In the genomic region with DNA sequence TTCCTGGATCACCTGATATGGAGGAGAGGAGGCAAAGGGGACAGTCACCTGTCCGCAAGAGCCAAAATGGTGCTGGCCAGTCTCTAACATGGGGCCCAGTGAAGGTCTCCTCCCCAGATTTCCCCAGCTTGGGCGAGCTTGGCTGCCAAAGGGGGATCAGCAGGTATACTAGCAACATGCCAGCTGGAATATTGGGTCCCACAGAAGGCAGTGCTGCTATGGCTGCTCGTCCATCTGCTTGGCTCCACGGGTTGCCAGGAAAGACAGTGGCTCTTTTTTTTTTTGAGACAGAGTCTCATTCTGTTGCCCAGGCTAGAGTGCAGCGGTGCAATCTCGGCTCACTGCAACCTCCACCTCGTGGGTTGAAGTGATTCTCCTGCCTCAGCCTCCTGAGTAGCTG, we compare ENCODE assay signal across 17 cellular contexts. TPM values are rescaled to one million over a fixed set of nuclear protein-coding genes. Genes with fewer than 3 reads are reported as not detected.
DNase-seq lines count a peak whose midpoint lies in the region; ATAC-seq and TF ChIP-seq lines count a peak whose summit lies in the region.
"Had no signal": no experiment of that assay in that cellular context is flagged by ENCODE, and none has a peak within 500 bp of the region (broad histone marks: within the 10 kb centered on the region; RNA-seq: fewer than 3 reads in every experiment).

No MANE protein-coding gene starts in this region.

- intact Hi-C loops in esophagus squamous epithelium (cut with DNase I), result no loop called here

- H3K27ac ChIP-seq in layer of hippocampus (ENCODE audit: low read depth, low read length) (peak overlapping the region; percentile 30), esophagus squamous epithelium (no peak overlapping the region)
- H3K27ac ChIP-seq: GM23248 had no signal

- TF ChIP-seq POLR2A in esophagus squamous epithelium (IDR thresholded peaks at IDR 0.05), result no peak

- no peak for TF ChIP-seq CTCF in esophagus squamous epithelium (IDR thresholded peaks at IDR 0.05)

- no peaks in the 10 kb centered on the region for H3K36me3 ChIP-seq in MG63
- no peaks in the 10 kb centered on the region for H3K36me3 ChIP-seq in esophagus squamous epithelium
- H3K36me3 ChIP-seq: BE2C, HAP-1 had no signal

- WGBS in esophagus squamous epithelium, 2 donors, result 73 to 79% methylated on average over 6 to 7 of the region's 7 CpGs

- H3K4me1 ChIP-seq in esophagus squamous epithelium, result peaks cover 0 to 14% (median 7%) of the 10 kb centered on the region in 3 donors
- H3K4me1 ChIP-seq: BE2C had no signal

- H3K4me3 ChIP-seq in MG63 (no peak overlapping the region), esophagus squamous epithelium (no peak overlapping the region)
- H3K4me3 ChIP-seq: GM23248, HAP-1 had no signal

- ATAC-seq in HG03097 (IDR thresholded peaks at IDR 0.05; ENCODE audit: low FRiP score, unreplicated experiment), result no peak

- H3K27me3 ChIP-seq in layer of hippocampus (ENCODE audit: control insufficient read depth, insufficient read depth, low read length), result no peaks in the 10 kb centered on the region
- H3K27me3 ChIP-seq in MG63, result peaks cover 16% of the 10 kb centered on the region
- peaks cover 0 to 3% (median 0%) of the 10 kb centered on the region in 4 donors for H3K27me3 ChIP-seq in esophagus squamous epithelium

- DNase-seq in NCI-H1694 (lab: John Stamatoyannopoulos, UW), result peak; percentile 63
- peak; percentile 14 for DNase-seq in NCI-H446 treated with DMSO at 0.1 percent for 48 hours (lab: John Stamatoyannopoulos, UW)
- DNase-seq in MG63, result no peak
- no peak for DNase-seq in esophagus squamous epithelium (lab: John Stamatoyannopoulos, UW)
- no peak for DNase-seq in medulla oblongata (ENCODE audit: extremely low spot score)
- DNase-seq: ACHN; BE2C; CD4-positive, CD25-positive, alpha-beta regulatory T cell; CD8-positive, alpha-beta memory T cell; COR-L47; DMS153; DMS79; GF-D8; GM23248 had no signal

- H3K9me3 ChIP-seq in MG63, result no peaks in the 10 kb centered on the region
- no peaks in the 10 kb centered on the region for H3K9me3 ChIP-seq in esophagus squamous epithelium
- H3K9me3 ChIP-seq: BE2C had no signal

RNA-seq across cellular contexts. Expression of gene KAT5, which starts 12.7 kb away (rescaled TPM):
- 43.5 and 68.8 TPM in 2 replicates for total RNA-seq in MG63 (2014; rRNA removed; shearing (Covaris generic); ENCODE audit: low replicate concordance)
- total RNA-seq in esophagus squamous epithelium, result 10 to 100 TPM; 38.2 to 64.7 (median 51.1) TPM

RNA-seq across cellular contexts. Expression of gene RNASEH2C, which starts 21.3 kb away (rescaled TPM):
- total RNA-seq in MG63 (2014; rRNA removed; shearing (Covaris generic); ENCODE audit: low replicate concordance), result 28.2 and 73.1 TPM in 2 replicates
- total RNA-seq in esophagus squamous epithelium, result 10 to 100 TPM; 39.9 to 59.5 (median 50.8) TPM

RNA-seq across cellular contexts. Expression of gene RELA, which starts 36.6 kb away (rescaled TPM):
- total RNA-seq in MG63 (2014; rRNA removed; shearing (Covaris generic); ENCODE audit: low replicate concordance), result 42.2 and 56.1 TPM in 2 replicates
- total RNA-seq in esophagus squamous epithelium, result 10 to 100 TPM; 29.4 to 49.4 (median 47.5) TPM

Comparison
In these comparisons a context has a peak if more than half of its experiments do, and no peak if none do; other contexts are left out.
1. DNase-seq: peak in NCI-H1694 (single experiment) and NCI-H446 treated with DMSO at 0.1 percent for 48 hours (single experiment); none in MG63 (single experiment), esophagus squamous epithelium (single experiment) and medulla oblongata (single experiment).